20 cellular contexts compared by ENCODE assay signal in the genomic region with DNA sequence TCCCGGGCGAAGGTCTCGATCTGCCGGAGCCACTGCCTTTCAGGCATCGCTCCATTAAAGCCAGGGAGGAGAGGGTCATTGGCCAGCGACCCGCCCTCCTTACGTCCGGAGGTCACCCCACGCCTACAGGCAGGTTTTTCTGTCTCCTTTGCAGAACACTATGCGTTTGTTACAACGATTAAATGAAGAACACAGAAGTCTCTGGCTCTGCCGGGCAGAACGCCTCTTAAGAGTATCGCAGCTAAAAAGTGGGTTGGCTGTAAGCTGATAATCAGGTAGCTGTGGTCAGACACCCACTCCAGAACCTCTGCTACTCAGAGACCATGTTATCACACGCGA. TPM values are rescaled to one million over a fixed set of nuclear protein-coding genes. Genes with fewer than 3 reads are reported as not detected.
"Had no signal": no experiment of that assay in that cellular context is flagged by ENCODE, and none has a peak within 500 bp of the region (broad histone marks: within the 10 kb centered on the region; RNA-seq: fewer than 3 reads in every experiment).

No MANE protein-coding gene starts in this region.

- H3K4me3 ChIP-seq: colonic mucosa, left lung, ovary had no signal

- H3K4me1 ChIP-seq: colonic mucosa, testis had no signal

- H3K9me3 ChIP-seq: colonic mucosa, left lung, testis had no signal

- H3K36me3 ChIP-seq: colonic mucosa, left lung, ovary had no signal

- FAIRE-seq: astrocyte, keratinocyte, urothelium cell line had no signal

- H3K27ac ChIP-seq: colonic mucosa, epithelial cell of prostate, left lung, ovary, testis had no signal

- DNase-seq: activated CD4-positive, alpha-beta memory T cell treated with anti-CD3 and anti-CD28 coated beads for 36 hours; activated CD4-positive, CD25-positive, alpha-beta regulatory T cell treated with anti-CD3 and anti-CD28 coated beads, Interleukin-2, amount 50 U/mL, for 72 hours; activated gamma-delta T cell treated with Interleukin-2 at 50 U/mL for 16 hours; activated naive CD8-positive, alpha-beta T cell treated with anti-CD3 and anti-CD28 coated beads, Interleukin-2, amount 50 U/mL, for 24 hours; activated T-cell treated with anti-CD3 and anti-CD28 coated beads, Interleukin-2, amount 50 U/mL, for 4 hours; colonic mucosa; effector CD8-positive, alpha-beta T cell; hippocampal formation; mesenchymal stem cell; ovary; stimulated activated CD4-positive, alpha-beta T cell treated with anti-CD3 and anti-CD28 coated beads, Interleukin-15, amount 100 ng/mL, for 24 hours; stimulated activated CD4-positive, alpha-beta T cell treated with anti-CD3 and anti-CD28 coated beads, Interleukin-4, amount 100 ng/mL, for 24 hours; SW 1271; testis had no signal

- H3K27me3 ChIP-seq: ovary, testis had no signal

RNA-seq across cellular contexts. Expression of a gene that starts 15.0 kb away (rescaled TPM):
- total RNA-seq: activated CD4-positive, alpha-beta memory T cell treated with anti-CD3 and anti-CD28 coated beads for 36 hours; activated T-cell treated with anti-CD3 and anti-CD28 coated beads, Interleukin-2, amount 50 U/mL, for 4 hours; cardiac septum; colonic mucosa; left lung; ovary; testis had no signal
- polyA plus RNA-seq: keratinocyte had no signal
